ENCODE assay signal across 14 cellular contexts in genomic region chr4:137370206-137370633, GRCh38.
A peak's percentile ranks its signal among the peaks of the same experiment; 100 is the strongest.
DNase-seq lines count a peak whose midpoint lies in the region; ATAC-seq and TF ChIP-seq lines count a peak whose summit lies in the region.
"Had no signal": no experiment of that assay in that cellular context is flagged by ENCODE, and none has a peak within 500 bp of the region (broad histone marks: within the 10 kb centered on the region; RNA-seq: fewer than 3 reads in every experiment).

No MANE protein-coding gene starts in this region.

- no peaks in the 10 kb centered on the region for H3K36me3 Mint-ChIP-seq in osteocyte (ENCODE audit: unreplicated experiment)
- no peaks in the 10 kb centered on the region for H3K36me3 Mint-ChIP-seq in activated CD4-positive, alpha-beta T cell treated with anti-CD3 and anti-CD28 coated beads, Interleukin-2, amount 10 ng/mL, durations not matched to agents 24 days and 14 days (ENCODE audit: low read depth)

- peak overlapping the region; percentile 73 for H3K27ac Mint-ChIP-seq in osteocyte (ENCODE audit: unreplicated experiment)
- H3K27ac Mint-ChIP-seq in activated CD4-positive, alpha-beta T cell treated with anti-CD3 and anti-CD28 coated beads, Interleukin-2, amount 10 ng/mL, durations not matched to agents 24 days and 14 days = no peak overlapping the region

- no peak overlapping the region for H3K4me3 ChIP-seq in esophagus muscularis mucosa
- H3K4me3 ChIP-seq: SK-N-MC, uterus had no signal

- H3K27ac ChIP-seq in esophagus muscularis mucosa (replicated peaks in 1 of 4) = peak overlapping the region; percentile 40 to 66 (median 50)
- H3K27ac ChIP-seq: HL-60, SK-N-MC, uterus had no signal

- TF ChIP-seq POLR2A in esophagus muscularis mucosa (IDR thresholded peaks at IDR 0.05; ENCODE audit: low read depth) = no peak

- TF ChIP-seq CTCF in esophagus muscularis mucosa (IDR thresholded peaks at IDR 0.05) = no peak
- no peak for TF ChIP-seq CTCF in osteocyte (IDR thresholded peaks at IDR 0.05)

- H3K4me1 Mint-ChIP-seq in osteocyte (ENCODE audit: unreplicated experiment) = peaks cover 33% of the 10 kb centered on the region
- H3K4me1 Mint-ChIP-seq in activated CD4-positive, alpha-beta T cell treated with anti-CD3 and anti-CD28 coated beads, Interleukin-2, amount 10 ng/mL, durations not matched to agents 24 days and 14 days = no peaks in the 10 kb centered on the region

- ATAC-seq in HG02798 (IDR thresholded peaks at IDR 0.05; ENCODE audit: poor library complexity, unreplicated experiment) = no peak

- H3K27me3 Mint-ChIP-seq in osteocyte (ENCODE audit: unreplicated experiment) = no peaks in the 10 kb centered on the region
- no peaks in the 10 kb centered on the region for H3K27me3 Mint-ChIP-seq in activated CD4-positive, alpha-beta T cell treated with anti-CD3 and anti-CD28 coated beads, Interleukin-2, amount 10 ng/mL, durations not matched to agents 24 days and 14 days

- peaks cover 0 to 53% (median 37%) of the 10 kb centered on the region in 4 donors for H3K4me1 ChIP-seq in esophagus muscularis mucosa
- H3K4me1 ChIP-seq: uterus had no signal

- no peaks in the 10 kb centered on the region for H3K27me3 ChIP-seq in esophagus muscularis mucosa
- H3K27me3 ChIP-seq: uterus had no signal

- intact Hi-C loops in esophagus muscularis mucosa (cut with DNase I) = no loop called here
- intact Hi-C loops in activated CD4-positive, alpha-beta T cell treated with anti-CD3 and anti-CD28 coated beads, Interleukin-2, amount 10 ng/mL, durations not matched to agents 24 days and 14 days (cut with micrococcal nuclease) = no loop called here

- peak; percentile 79 for DNase-seq in ELR (ENCODE audit: low read depth)
- peak; percentile 21 for DNase-seq in RKO (ENCODE audit: low spot score)
- no peak for DNase-seq in esophagus muscularis mucosa (ENCODE audit: extremely low spot score)
- DNase-seq in osteocyte (ENCODE audit: extremely low spot score, unreplicated experiment) = no peak
- DNase-seq in DMS153 (lab: John Stamatoyannopoulos, UW) = no peak
- no peak for DNase-seq in stimulated activated CD4-positive, alpha-beta T cell treated with anti-CD3 and anti-CD28 coated beads, Interleukin-2, amount 100 ng/mL, for 48 hours
- DNase-seq in activated CD4-positive, alpha-beta T cell treated with anti-CD3 and anti-CD28 coated beads, Interleukin-2, amount 10 ng/mL, durations not matched to agents 24 days and 14 days = no peak
- DNase-seq: C1 segment of cervical spinal cord; caudate nucleus; stimulated activated naive CD4-positive, alpha-beta T cell; uterus had no signal

- WGBS in esophagus muscularis mucosa = 46% methylated on average over 3 of the region's 3 CpGs

- H3K9me3 Mint-ChIP-seq in osteocyte (ENCODE audit: unreplicated experiment) = no peaks in the 10 kb centered on the region
- no peaks in the 10 kb centered on the region for H3K9me3 Mint-ChIP-seq in activated CD4-positive, alpha-beta T cell treated with anti-CD3 and anti-CD28 coated beads, Interleukin-2, amount 10 ng/mL, durations not matched to agents 24 days and 14 days

- no peaks in the 10 kb centered on the region for H3K9me3 ChIP-seq in esophagus muscularis mucosa
- H3K9me3 ChIP-seq: uterus had no signal

- no peaks in the 10 kb centered on the region for H3K36me3 ChIP-seq in esophagus muscularis mucosa
- H3K36me3 ChIP-seq: uterus had no signal

- H3K4me3 Mint-ChIP-seq in osteocyte (ENCODE audit: unreplicated experiment) = no peak overlapping the region
- H3K4me3 Mint-ChIP-seq in activated CD4-positive, alpha-beta T cell treated with anti-CD3 and anti-CD28 coated beads, Interleukin-2, amount 10 ng/mL, durations not matched to agents 24 days and 14 days = no peak overlapping the region

- TF ChIP-seq EP300 in esophagus muscularis mucosa (IDR thresholded peaks at IDR 0.05) = no peak

Comparison
In these comparisons a context has a peak if more than half of its experiments do, and no peak if none do; other contexts are left out.
1. DNase-seq: peak in ELR (single experiment) and RKO (single experiment); none in esophagus muscularis mucosa (single experiment), osteocyte (single experiment), DMS153 (single experiment), stimulated activated CD4-positive, alpha-beta T cell treated with anti-CD3 and anti-CD28 coated beads, Interleukin-2, amount 100 ng/mL, for 48 hours (0 of 2) and activated CD4-positive, alpha-beta T cell treated with anti-CD3 and anti-CD28 coated beads, Interleukin-2, amount 10 ng/mL, durations not matched to agents 24 days and 14 days (single experiment).